Comparison of ENCODE assay signal across 16 cellular contexts in genomic region chr4:174037049-174037448, GRCh38.
DNase-seq lines count a peak whose midpoint lies in the region; ATAC-seq and TF ChIP-seq lines count a peak whose summit lies in the region.
"Had no signal": no experiment of that assay in that cellular context is flagged by ENCODE, and none has a peak within 500 bp of the region (broad histone marks: within the 10 kb centered on the region; RNA-seq: fewer than 3 reads in every experiment).

No MANE protein-coding gene starts in this region.

- DNase-seq in AG08395 (ENCODE audit: low spot score): peak; percentile 28
- peak; percentile 39 for DNase-seq in HFF-Myc (ENCODE audit: extremely low read depth, low read depth)
- DNase-seq in NCI-H748 (lab: John Stamatoyannopoulos, UW; ENCODE audit: unreplicated experiment): peak; percentile 77
- DNase-seq in fibroblast of mammary gland (ENCODE audit: low read depth): peak; percentile 63
- no peak for DNase-seq in anterior cingulate cortex (lab: John Stamatoyannopoulos, UW)
- DNase-seq in mesenteric fat pad (ENCODE audit: low spot score): no peak
- DNase-seq in NCI-H1417 (lab: John Stamatoyannopoulos, UW): no peak
- DNase-seq: CD4-positive, alpha-beta T cell; NCI-H1694 treated with DMSO at 0.1 percent for 48 hours; NCI-H2107; NCI-H2227 treated with DMSO at 0.1 percent for 48 hours; NCI-H524 treated with DMSO at 0.1 percent for 48 hours; NK-92 treated with Interleukin-12 subunit alpha and Interleukin-12 subunit beta, amount 100 ng/mL, for 24 hours; SW 1271 had no signal

- no peak for ATAC-seq in HG03159 (IDR thresholded peaks at IDR 0.05; ENCODE audit: unreplicated experiment)
- ATAC-seq: Right ventricle myocardium inferior had no signal

- H3K4me3 ChIP-seq in HFF-Myc (replicated peaks; ENCODE audit: low read depth, low read length) (no peak overlapping the region), fibroblast of mammary gland (ENCODE audit: control insufficient read depth, low read depth, low read length) (no peak overlapping the region)

- TF ChIP-seq CTCF in HFF-Myc (IDR thresholded peaks at IDR 0.05; ENCODE audit: low read depth, low read length, missing control alignments): no peak
- no peak for TF ChIP-seq CTCF in fibroblast of mammary gland (conservative IDR thresholded peaks at IDR 0.05; ENCODE audit: control insufficient read depth, insufficient read depth, low read depth, low read length)

Comparison
In these comparisons a context has a peak if more than half of its experiments do, and no peak if none do; other contexts are left out.
1. DNase-seq: peak in AG08395 (single experiment), HFF-Myc (single experiment), NCI-H748 (single experiment) and fibroblast of mammary gland (single experiment); none in anterior cingulate cortex (0 of 58), mesenteric fat pad (single experiment) and NCI-H1417 (0 of 3).